Comparison of ENCODE assay signal across 14 cellular contexts in the genomic region with DNA sequence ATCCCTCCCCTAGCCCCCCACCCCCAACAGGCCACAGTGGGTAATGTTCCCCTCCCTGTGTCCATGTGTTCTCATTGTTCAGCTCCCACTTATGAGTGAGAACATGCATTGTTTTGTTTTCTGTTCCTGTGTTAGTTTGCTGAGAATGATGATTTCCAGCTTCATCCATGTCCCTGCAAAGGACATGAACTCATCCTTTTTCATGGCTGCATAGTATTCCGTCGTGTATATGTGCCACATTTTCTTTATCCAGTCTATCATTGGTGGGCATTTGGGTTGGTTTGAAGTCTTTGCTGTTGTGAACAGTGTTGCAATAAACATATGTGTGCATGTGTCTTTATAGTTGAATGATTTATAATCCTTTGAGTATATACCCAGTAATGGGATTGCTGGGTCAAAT. TPM values are rescaled to one million over a fixed set of nuclear protein-coding genes. Genes with fewer than 3 reads are reported as not detected.
"Had no signal": no experiment of that assay in that cellular context is flagged by ENCODE, and none has a peak within 500 bp of the region (broad histone marks: within the 10 kb centered on the region; RNA-seq: fewer than 3 reads in every experiment).

No MANE protein-coding gene starts in this region.

RNA-seq across cellular contexts. Expression of a gene that starts 38.5 kb away (rescaled TPM):
- total RNA-seq: activated naive CD4-positive, alpha-beta T cell treated with anti-CD3 and anti-CD28 coated beads for 36 hours; activated naive CD4-positive, alpha-beta T cell treated with anti-CD3 and anti-CD28 coated beads, Interleukin-2, amount 50 U/mL, for 72 hours; activated naive CD8-positive, alpha-beta T cell treated with anti-CD3 and anti-CD28 coated beads, Interleukin-2, amount 10 ng/mL, durations not matched to agents 7 days and 5 days; activated T-cell treated with anti-CD3 and anti-CD28 coated beads, Interleukin-2, amount 50 U/mL, for 72 hours; activated T-helper 1 cell treated with anti-CD3 and anti-CD28 coated beads, Interleukin-12 subunit alpha, Interleukin-12 subunit beta, Interleukin-2, Interleukin-4 antibody, amounts not matched to agents 30 ng/mL and 10 ng/mL and 1 ng/mL, durations not matched to agents 14 hours and 24 hours and 36 hours; activated T-helper 17 cell treated with anti-CD3 and anti-CD28 coated beads, Interleukin-2, amount 50 U/mL, for 72 hours; activated T-helper 2 cell treated with anti-CD3 and anti-CD28 coated beads, Interferon-gamma antibody, Interleukin-2, Interleukin-4, amounts not matched to agents 10 μg/mL and 5 μg/mL and 100 μg/mL, durations not matched to agents 14 hours and 24 hours and 36 hours; ascending aorta; body of pancreas; bronchial epithelial cell; cardiac muscle cell; cardiac septum; chondrocyte had no signal
- polyA plus RNA-seq: aorta had no signal
